ENCODE assay signal across 8 cellular contexts in the genomic region with DNA sequence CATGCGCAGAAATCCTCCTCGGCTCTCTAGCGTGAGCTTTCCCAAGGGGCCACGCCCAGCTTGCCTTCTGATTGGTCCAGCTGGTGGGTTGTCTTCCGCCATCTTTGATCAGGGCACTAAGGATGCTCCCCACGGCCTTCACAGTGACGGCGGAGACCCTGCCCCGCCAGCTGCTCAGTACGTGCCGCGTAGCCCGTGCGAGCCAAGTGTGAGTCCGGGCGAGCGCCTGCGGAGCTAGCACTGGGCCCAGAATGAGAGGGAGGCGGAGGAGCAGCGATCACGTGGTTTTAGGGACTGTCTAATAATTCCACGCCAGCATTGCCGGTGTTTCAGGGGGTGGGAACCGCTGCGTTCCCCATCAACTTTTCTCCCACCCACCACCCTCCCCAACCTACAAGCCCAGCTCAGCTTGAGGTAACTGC. TPM values are rescaled to one million over a fixed set of nuclear protein-coding genes. Genes with fewer than 3 reads are reported as not detected.
A peak's percentile ranks its signal among the peaks of the same experiment; 100 is the strongest.
DNase-seq lines count a peak whose midpoint lies in the region; ATAC-seq and TF ChIP-seq lines count a peak whose summit lies in the region.

No MANE protein-coding gene starts in this region.

- H3K27ac Mint-ChIP-seq in T-helper 2 cell treated with Interferon-gamma antibody and Interleukin-4, amounts not matched to agents 5 μg/mL and 100 μg/mL, for 36 hours = peak overlapping the region; percentile 99

- no peaks in the 10 kb centered on the region for H3K27me3 Mint-ChIP-seq in T-helper 2 cell treated with Interferon-gamma antibody and Interleukin-4, amounts not matched to agents 5 μg/mL and 100 μg/mL, for 36 hours (ENCODE audit: low read depth)

- peaks cover 43% of the 10 kb centered on the region for H3K36me3 Mint-ChIP-seq in T-helper 2 cell treated with Interferon-gamma antibody and Interleukin-4, amounts not matched to agents 5 μg/mL and 100 μg/mL, for 36 hours (ENCODE audit: low read depth)

- TF ChIP-seq CTCF in ascending aorta (IDR thresholded peaks at IDR 0.05) (no peak), psoas muscle (IDR thresholded peaks at IDR 0.05) (no peak), uterus (IDR thresholded peaks at IDR 0.05) (peak in 1 of 4 experiments; percentile 1)

- H3K27ac ChIP-seq in ascending aorta = peak overlapping the region; percentile 98
- H3K27ac ChIP-seq in right cardiac atrium (ENCODE audit: low read length) = peak overlapping the region; percentile 84
- H3K27ac ChIP-seq in psoas muscle = peak overlapping the region; percentile 97
- peak overlapping the region; percentile 83 to 95 for H3K27ac ChIP-seq in uterus

- peaks cover 51% of the 10 kb centered on the region for H3K4me1 Mint-ChIP-seq in T-helper 2 cell treated with Interferon-gamma antibody and Interleukin-4, amounts not matched to agents 5 μg/mL and 100 μg/mL, for 36 hours (ENCODE audit: low read depth)

- H3K4me1 ChIP-seq in ascending aorta (peaks cover 14 to 35% of the 10 kb centered on the region in 2 donors), right cardiac atrium (ENCODE audit: control insufficient read depth, insufficient read depth, low read length) (peaks cover 6% of the 10 kb centered on the region), psoas muscle (peaks cover 24% of the 10 kb centered on the region), uterus (peaks cover 0 to 21% of the 10 kb centered on the region in 2 donors)

- DNase-seq in NCI-H187 treated with DMSO at 0.1 percent for 48 hours (lab: John Stamatoyannopoulos, UW) (peak; percentile 94), ascending aorta (ENCODE audit: low spot score in 2 of 2) (peak; percentile 98 to 100), right cardiac atrium (peak; percentile 99 to 100 (median 100)), psoas muscle (peak; percentile 99), uterus (peak; percentile 99)
- peak; percentile 99 for DNase-seq in T-helper 2 cell treated with Interferon-gamma antibody and Interleukin-4, amounts not matched to agents 5 μg/mL and 100 μg/mL, for 36 hours (ENCODE audit: low spot score)

- H3K36me3 ChIP-seq in ascending aorta (peaks cover 0 to 3% of the 10 kb centered on the region in 2 donors), psoas muscle (ENCODE audit: insufficient read depth in 1 of 2, low read depth in 1 of 2) (peaks cover 0 to 26% of the 10 kb centered on the region in 2 donors), uterus (no peaks in the 10 kb centered on the region)

- peak overlapping the region; percentile 98 for H3K4me3 Mint-ChIP-seq in T-helper 2 cell treated with Interferon-gamma antibody and Interleukin-4, amounts not matched to agents 5 μg/mL and 100 μg/mL, for 36 hours

- TF ChIP-seq POLR2A in GM18505 (IDR thresholded peaks at IDR 0.05; ENCODE audit: borderline replicate concordance, extremely low read depth, insufficient read depth, insufficient read length) = peak; percentile 60
- peak; percentile 64 to 65 for TF ChIP-seq POLR2A in uterus (IDR thresholded peaks at IDR 0.05)

- H3K4me3 ChIP-seq in ascending aorta (peak overlapping the region; percentile 57 to 86), right cardiac atrium (ENCODE audit: low read length) (peak overlapping the region; percentile 53), psoas muscle (peak overlapping the region; percentile 83), uterus (peak overlapping the region; percentile 64 to 65)

- ATAC-seq in GM18505 (IDR thresholded peaks at IDR 0.05; ENCODE audit: unreplicated experiment) (peak; percentile 77), HG02970 (IDR thresholded peaks at IDR 0.05; ENCODE audit: low FRiP score, unreplicated experiment) (peak; percentile 86), right cardiac atrium (peak; percentile 91 to 95), psoas muscle (peak; percentile 84 to 93 (median 88))

- H3K27me3 ChIP-seq in ascending aorta (no peaks in the 10 kb centered on the region), right cardiac atrium (ENCODE audit: control insufficient read depth, insufficient read depth) (no peaks in the 10 kb centered on the region), psoas muscle (ENCODE audit: insufficient read depth in 3 of 3, low read length in 2 of 3) (no peaks in the 10 kb centered on the region), uterus (no peaks in the 10 kb centered on the region)

- no peaks in the 10 kb centered on the region for H3K9me3 ChIP-seq in ascending aorta
- no peaks in the 10 kb centered on the region for H3K9me3 ChIP-seq in right cardiac atrium (ENCODE audit: control insufficient read depth, low read length)
- no peaks in the 10 kb centered on the region for H3K9me3 ChIP-seq in psoas muscle
- no peaks in the 10 kb centered on the region for H3K9me3 ChIP-seq in uterus

- intact Hi-C loops in ascending aorta (cut with DNase I) = loop anchor here (1.0 to 10.0 kb wide), 9 partner anchors 27 to 1157 kb away; partner anchors contain the start of genes EWSR1, NF2, PES1 and PIK3IP1
- intact Hi-C loops in right cardiac atrium (cut with DNase I) = no loop called here
- intact Hi-C loops in psoas muscle (cut with DNase I) = loop anchor here in 1 of 2 donors (10.0 kb wide), 2 partner anchors 69 to 181 kb away; partner anchors contain the start of genes CCDC157, SF3A1 and TCN2
- intact Hi-C loops in uterus (cut with DNase I; ENCODE audit: low total_unique reads) = no loop called here

- no peaks in the 10 kb centered on the region for H3K9me3 Mint-ChIP-seq in T-helper 2 cell treated with Interferon-gamma antibody and Interleukin-4, amounts not matched to agents 5 μg/mL and 100 μg/mL, for 36 hours

- under 1% methylated on average over 25 of the region's 25 CpGs for WGBS in right cardiac atrium
- WGBS in psoas muscle, 3 donors = 0% methylated on average over 25 of the region's 25 CpGs

RNA-seq across cellular contexts. Expression of gene MTFP1, which starts 1.6 kb away (rescaled TPM):
- total RNA-seq in ascending aorta = 4.5 TPM
- total RNA-seq in right cardiac atrium = 10 to 100 TPM; 15.5 to 29.3 (median 18.6) TPM
- 38.9 TPM for polyA plus RNA-seq in right cardiac atrium
- total RNA-seq in psoas muscle = 10 to 100 TPM in 3 of 4 donors, 1 to 10 TPM in 1; 4.3 to 68.7 (median 17.7) TPM
- polyA plus RNA-seq in psoas muscle = 100 to 1,000 TPM in 1 of 3 donors, 10 to 100 TPM in 2; 50.8 to 156 (median 71.3) TPM
- total RNA-seq in uterus = 1 to 10 TPM in 3 of 4 donors, not detected in 1; 1.2 to 5.5 (median 3.2) TPM

RNA-seq across cellular contexts. Expression of gene SEC14L2, which starts 27.2 kb away (rescaled TPM):
- 3.0 TPM for total RNA-seq in ascending aorta
- total RNA-seq in right cardiac atrium = 1 to 10 TPM; 2.0 to 5.5 (median 3.5) TPM
- polyA plus RNA-seq in right cardiac atrium = 1.6 TPM
- 1 to 10 TPM; 1.3 to 2.9 (median 2.1) TPM for total RNA-seq in psoas muscle
- 10 to 100 TPM in 1 of 3 donors, 1 to 10 TPM in 1, under 1 TPM in 1; 0.38 to 75.0 (median 1.3) TPM for polyA plus RNA-seq in psoas muscle
- total RNA-seq in uterus = 10 to 100 TPM in 2 of 4 donors, 1 to 10 TPM in 1, not detected in 1; 7.8 to 45.9 (median 23.1) TPM

RNA-seq across cellular contexts. Expression of gene RNF215, which starts 36.8 kb away (rescaled TPM):
- total RNA-seq in ascending aorta (6.7 TPM), right cardiac atrium (10 to 100 TPM in 3 of 4 donors, 1 to 10 TPM in 1; 8.7 to 17.0 (median 12.7) TPM), psoas muscle (1 to 10 TPM; 5.7 to 9.8 (median 8.2) TPM), uterus (10 to 100 TPM in 3 of 4 donors, 1 to 10 TPM in 1; 8.2 to 25.9 (median 18.9) TPM)
- polyA plus RNA-seq in right cardiac atrium (5.7 TPM), psoas muscle (10 to 100 TPM in 1 of 3 donors, 1 to 10 TPM in 2; 6.1 to 13.8 (median 8.8) TPM)

RNA-seq across cellular contexts. Expression of gene SEC14L3, which starts 47.8 kb away (rescaled TPM):
- not detected for total RNA-seq in ascending aorta
- not detected for total RNA-seq in right cardiac atrium
- polyA plus RNA-seq in right cardiac atrium = not detected
- total RNA-seq in psoas muscle = not detected
- polyA plus RNA-seq in psoas muscle = under 1 TPM in 1 of 3 donors, not detected in 2; 0.04 TPM
- total RNA-seq in uterus = not detected

Comparison
In these comparisons a context has a peak if more than half of its experiments do, and no peak if none do; other contexts are left out.
1. Peak in every context shown above with its lines: DNase-seq, ATAC-seq, H3K4me3 ChIP-seq and H3K27ac ChIP-seq.